18 cellular contexts compared by ENCODE assay signal in genomic region chr4:120083152-120083551, GRCh38. TPM values are rescaled to one million over a fixed set of nuclear protein-coding genes. Genes with fewer than 3 reads are reported as not detected.
DNase-seq lines count a peak whose midpoint lies in the region; ATAC-seq, FAIRE-seq and TF ChIP-seq lines count a peak whose summit lies in the region.
"Had no signal": no experiment of that assay in that cellular context is flagged by ENCODE, and none has a peak within 500 bp of the region (broad histone marks: within the 10 kb centered on the region; RNA-seq: fewer than 3 reads in every experiment).

No MANE protein-coding gene starts in this region.

- BruUV-seq in HepG2 (replicated peaks; lab: Mats Ljungman, UMichigan), result no TSS peak

- no peaks in the 10 kb centered on the region for H3K4me1 ChIP-seq in HepG2 (ENCODE audit: insufficient read depth, low read length)
- H3K4me1 ChIP-seq in right lobe of liver, result no peaks in the 10 kb centered on the region
- H3K4me1 ChIP-seq in SJCRH30, result peaks cover 71% of the 10 kb centered on the region

- FAIRE-seq in HepG2 (lab: Jason Lieb, UNC) (no peak), islet of Langerhans (lab: Jason Lieb, UNC) (peak; percentile 45)
- FAIRE-seq: GM12892, GM19239 had no signal

- H3K36me3 Mint-ChIP-seq in activated naive CD4-positive, alpha-beta T cell treated with anti-CD3 and anti-CD28 coated beads, Interleukin-2, amount 50 U/mL, for 72 hours, result peaks cover 0 to 5% of the 10 kb centered on the region in 2 donors
- H3K36me3 Mint-ChIP-seq: CD4-positive, alpha-beta memory T cell had no signal

- TF ChIP-seq POLR2A in HepG2 (IDR thresholded peaks at IDR 0.05; ENCODE audit: insufficient read depth in 1 of 2, low read depth in 2 of 2, low read length in 2 of 2) (no peak), right lobe of liver (IDR thresholded peaks at IDR 0.05) (no peak)

- in situ Hi-C loops in HepG2 (cut with HindIII; ENCODE audit: extremely low pct_ligation_motif_present, low pct_unique_long_range_greater_than_20kb), result no loop called here

- POLR2A ChIA-PET in HepG2 (lab: Yijun Ruan, JAX), result no interaction called here

- no peaks in the 10 kb centered on the region for H3K36me3 ChIP-seq in HepG2 (replicated peaks in 1 of 2; ENCODE audit: control insufficient read depth in 1 of 2, insufficient read depth in 2 of 2, low read length in 2 of 2)
- no peaks in the 10 kb centered on the region for H3K36me3 ChIP-seq in right lobe of liver
- H3K36me3 ChIP-seq in SJCRH30, result no peaks in the 10 kb centered on the region

- H3K9ac ChIP-seq in HepG2 (ENCODE audit: insufficient read depth, low read depth, low read length), result no peak overlapping the region
- H3K9ac ChIP-seq: GM23248 had no signal

- H3K27ac ChIP-seq in HepG2 (ENCODE audit: extremely low read length, insufficient read depth, low read length) (no peak overlapping the region), right lobe of liver (no peak overlapping the region), SJCRH30 (peak overlapping the region; percentile 93)
- H3K27ac ChIP-seq: GM23248 had no signal

- H3K4me3 ChIP-seq in HepG2 (replicated peaks in 1 of 3; ENCODE audit: insufficient read depth in 1 of 3, low read depth in 2 of 3, low read length in 3 of 3) (no peak overlapping the region), right lobe of liver (no peak overlapping the region), SJCRH30 (no peak overlapping the region)
- H3K4me3 ChIP-seq: GM23248 had no signal

- TF ChIP-seq CTCF in HepG2 (CRISPR knock-in tag; IDR thresholded peaks at IDR 0.05), result no peak
- no peak for TF ChIP-seq CTCF in right lobe of liver (IDR thresholded peaks at IDR 0.05)

- no peaks in the 10 kb centered on the region for H3K79me2 ChIP-seq in HepG2 (ENCODE audit: insufficient read depth, low read length)

- TF ChIP-seq EP300 in HepG2 (IDR thresholded peaks at IDR 0.05; ENCODE audit: low read depth in 2 of 2, low read length in 2 of 2) (no peak), HepG2 (CRISPR knock-in tag; IDR thresholded peaks at IDR 0.05; ENCODE audit: borderline replicate concordance) (no peak)

- DNase-seq in HepG2 (ENCODE audit: low spot score) (no peak), right lobe of liver (no peak), SJCRH30 (no peak), NCI-H1417 (lab: John Stamatoyannopoulos, UW) (no peak)
- DNase-seq in activated naive CD4-positive, alpha-beta T cell treated with anti-CD3 and anti-CD28 coated beads, Interleukin-2, amount 50 U/mL, for 72 hours (ENCODE audit: low spot score in 2 of 2), result no peak
- DNase-seq: 8988T; C1 segment of cervical spinal cord; Calu3; CD4-positive, alpha-beta memory T cell; COR-L47; DMS53; DMS79 treated with DMSO at 0.1 percent for 48 hours; GM23248; H9 had no signal

- H3K9me3 Mint-ChIP-seq in activated naive CD4-positive, alpha-beta T cell treated with anti-CD3 and anti-CD28 coated beads, Interleukin-2, amount 50 U/mL, for 72 hours, result peaks cover 4 to 7% of the 10 kb centered on the region in 2 donors

- no peak overlapping the region for H2AFZ ChIP-seq in HepG2 (ENCODE audit: low read length)
- H2AFZ ChIP-seq: GM23248 had no signal

- CTCF ChIA-PET in HepG2 (lab: Yijun Ruan, JAX; ENCODE audit: low intra/inter-chr PET ratio, low total read pairs), result no interaction called here

- no peak overlapping the region for H3K4me2 ChIP-seq in HepG2 (ENCODE audit: low read depth, low read length)

- intact Hi-C loops in HepG2 (cut with micrococcal nuclease; ENCODE audit: unreplicated experiment) (no loop called here), right lobe of liver (cut with DNase I) (no loop called here)

- TF ChIP-seq RAD21 in HepG2 (CRISPR knock-in tag; IDR thresholded peaks at IDR 0.05), result no peak

- H3K27me3 ChIP-seq in HepG2 (ENCODE audit: control insufficient read depth in 1 of 2, insufficient read depth in 2 of 2, low read length in 2 of 2), result no peaks in the 10 kb centered on the region
- no peaks in the 10 kb centered on the region for H3K27me3 ChIP-seq in right lobe of liver
- H3K27me3 ChIP-seq in SJCRH30, result no peaks in the 10 kb centered on the region

- no peaks in the 10 kb centered on the region for H4K20me1 ChIP-seq in HepG2 (ENCODE audit: insufficient read depth, low read length)

- no peak overlapping the region for H3K27ac Mint-ChIP-seq in activated naive CD4-positive, alpha-beta T cell treated with anti-CD3 and anti-CD28 coated beads, Interleukin-2, amount 50 U/mL, for 72 hours
- H3K27ac Mint-ChIP-seq: CD4-positive, alpha-beta memory T cell; H9 had no signal

- ATAC-seq in HepG2 (no peak), right lobe of liver (no peak)
- ATAC-seq in activated naive CD4-positive, alpha-beta T cell treated with anti-CD3 and anti-CD28 coated beads, Interleukin-2, amount 50 U/mL, for 72 hours, result no peak
- ATAC-seq: HCT116 had no signal

- 37% methylated on average over 2 of the region's 2 CpGs for WGBS in HepG2 (ENCODE audit: low lambda C conversion rate)
- WGBS in right lobe of liver (ENCODE audit: insufficient coverage, low coverage, low lambda C conversion rate, missing lambda C conversion rate), result 77% methylated on average over 2 of the region's 2 CpGs

- H3K9me3 ChIP-seq in HepG2 (ENCODE audit: low read length) (no peaks in the 10 kb centered on the region), right lobe of liver (no peaks in the 10 kb centered on the region), SJCRH30 (replicated peaks) (peaks cover 3% of the 10 kb centered on the region; the same call in 1 of the 2 replicates)

TF ChIP-seq in HepG2, 621 proteins besides CTCF, POLR2A, EP300 and RAD21:
- TF ChIP-seq MAFF (IDR thresholded peaks at IDR 0.05; ENCODE audit: low read depth, low read length) (peak; percentile 96), ZNF891 (CRISPR knock-in tag; IDR thresholded peaks at IDR 0.05) (no peak), CSRNP1 (CRISPR knock-in tag; IDR thresholded peaks at IDR 0.05) (no peak), ZNF468 (CRISPR knock-in tag; IDR thresholded peaks at IDR 0.05) (no peak), MAFK (conservative IDR thresholded peaks at IDR 0.05 in 1 of 2, IDR thresholded peaks at IDR 0.05 in 1 of 2; ENCODE audit: low read length in 2 of 2) (peak; percentile 96 to 97)

RNA-seq across cellular contexts. Expression of gene MAD2L1, which starts 16.5 kb away (rescaled TPM):
- total RNA-seq in HepG2 (2016; rRNA removed; fragmentation: Illumina TruSeq; extraction: Trizol) (109 and 134 TPM in 2 replicates), right lobe of liver (1 to 10 TPM in 3 of 6 experiments, under 1 TPM in 3; 0.86 to 1.5 (median 1.1) TPM)
- total RNA-seq in HepG2 (2016; cell fraction: cytosol; rRNA removed; fragmentation: Illumina TruSeq; extraction: Trizol; ENCODE audit: low read depth), result 17.4 and 23.6 TPM in 2 replicates
- total RNA-seq in HepG2 (2016; cell fraction: insoluble cytoplasmic fraction; rRNA removed; fragmentation: Illumina TruSeq; extraction: Trizol), result 104 and 124 TPM in 2 replicates
- 31.3 and 38.3 TPM in 2 replicates for total RNA-seq in HepG2 (2016; cell fraction: membrane; rRNA removed; fragmentation: Illumina TruSeq; extraction: Trizol)
- 61.7 and 63.2 TPM in 2 replicates for total RNA-seq in HepG2 (2016; cell fraction: nucleus; rRNA removed; fragmentation: Illumina TruSeq; extraction: Trizol)
- polyA plus RNA-seq in HepG2 (2011; rRNA removed), result 23.1 and 40.6 TPM in 2 replicates
- polyA plus RNA-seq in HepG2 (2011; cell fraction: cytosol; rRNA removed), result 14.8 and 26.5 TPM in 2 replicates
- 6.5 and 10.0 TPM in 2 replicates for polyA plus RNA-seq in HepG2 (2011; cell fraction: nucleus; rRNA removed)
- 19.2 and 46.9 TPM in 2 replicates for polyA plus RNA-seq in HepG2 (2012)
- polyA plus RNA-seq in HepG2 (2016; cell fraction: cytosol; fragmentation: Illumina TruSeq; extraction: Trizol; ENCODE audit: low read depth), result 22.2 and 23.6 TPM in 2 replicates
- 112 and 141 TPM in 2 replicates for polyA plus RNA-seq in HepG2 (2016; cell fraction: insoluble cytoplasmic fraction; fragmentation: Illumina TruSeq; extraction: Trizol; ENCODE audit: low read depth)
- 29.3 and 30.7 TPM in 2 replicates for polyA plus RNA-seq in HepG2 (2016; cell fraction: membrane; fragmentation: Illumina TruSeq; extraction: Trizol; ENCODE audit: low read depth)
- 70.5 and 91.6 TPM in 2 replicates for polyA plus RNA-seq in HepG2 (2016; cell fraction: nucleus; fragmentation: Illumina TruSeq; extraction: Trizol; ENCODE audit: insufficient read depth, low read depth)
- 53.4 and 58.9 TPM in 2 replicates for polyA minus RNA-seq in HepG2 (2011; rRNA and poly(A)+ RNA removed; ENCODE audit: low replicate concordance)
- polyA minus RNA-seq in HepG2 (2011; cell fraction: cytosol; rRNA and poly(A)+ RNA removed), result 12.6 and 17.7 TPM in 2 replicates
- polyA minus RNA-seq in HepG2 (2011; cell fraction: nucleus; rRNA and poly(A)+ RNA removed), result 16.3 and 27.9 TPM in 2 replicates
- 213 and 223 TPM in 2 replicates for total RNA-seq in SJCRH30 (2014; rRNA removed; shearing (Covaris generic))
- 100 to 1,000 TPM in 1 of 2 donors, 10 to 100 TPM in 1; 79.7 to 103 TPM for total RNA-seq in activated naive CD4-positive, alpha-beta T cell treated with anti-CD3 and anti-CD28 coated beads, Interleukin-2, amount 50 U/mL, for 72 hours

Comparison
In these comparisons a context has a peak if more than half of its experiments do, and no peak if none do; other contexts are left out.
1. RNA of gene MAD2L1, which starts 16.5 kb away (total RNA-seq): 213 to 223 TPM in SJCRH30, 17.4 to 134 TPM in HepG2 and 79.7 to 103 TPM in activated naive CD4-positive, alpha-beta T cell treated with anti-CD3 and anti-CD28 coated beads, Interleukin-2, amount 50 U/mL, for 72 hours; 0.86 to 1.5 TPM in right lobe of liver; every median in the first group is over 4 times any median in the second.